ENCODE assay signal across 12 cellular contexts in genomic region chr2:100875516-100876230, GRCh38. TPM values are rescaled to one million over a fixed set of nuclear protein-coding genes. Genes with fewer than 3 reads are reported as not detected.
A peak's percentile ranks its signal among the peaks of the same experiment; 100 is the strongest.
DNase-seq lines count a peak whose midpoint lies in the region; ATAC-seq and TF ChIP-seq lines count a peak whose summit lies in the region.
"Had no signal": no experiment of that assay in that cellular context is flagged by ENCODE, and none has a peak within 500 bp of the region (broad histone marks: within the 10 kb centered on the region; RNA-seq: fewer than 3 reads in every experiment).

No MANE protein-coding gene starts in this region.

- H3K27me3 Mint-ChIP-seq in activated CD4-positive, alpha-beta T cell treated with anti-CD3 and anti-CD28 coated beads, Interleukin-2, amount 10 ng/mL, durations not matched to agents 24 days and 14 days, result no peaks in the 10 kb centered on the region

- intact Hi-C loops in activated CD4-positive, alpha-beta T cell treated with anti-CD3 and anti-CD28 coated beads, Interleukin-2, amount 10 ng/mL, durations not matched to agents 24 days and 14 days (cut with micrococcal nuclease), result no loop called here
- intact Hi-C loops in esophagus squamous epithelium (cut with DNase I), result no loop called here
- intact Hi-C loops in posterior vena cava (cut with DNase I), result loop anchor here in 1 of 2 donors (10.0 kb wide), 1 partner anchor 51 kb away; the partner anchor contains the start of gene NPAS2

- no peak for TF ChIP-seq CTCF in esophagus squamous epithelium (IDR thresholded peaks at IDR 0.05)
- no peak for TF ChIP-seq CTCF in smooth muscle cell (IDR thresholded peaks at IDR 0.05; ENCODE audit: borderline replicate concordance, insufficient read depth, poor library complexity, severe bottlenecking)

- WGBS in esophagus squamous epithelium, 2 donors, result 38 to 60% methylated on average over 16 of the region's 20 CpGs
- WGBS in smooth muscle cell (ENCODE audit: low lambda C conversion rate), result 68% methylated on average over 20 of the region's 20 CpGs

- H3K9me3 Mint-ChIP-seq in activated CD4-positive, alpha-beta T cell treated with anti-CD3 and anti-CD28 coated beads, Interleukin-2, amount 10 ng/mL, durations not matched to agents 24 days and 14 days, result peaks cover 3% of the 10 kb centered on the region

- peak overlapping the region; percentile 70 for H3K4me2 ChIP-seq in smooth muscle cell

- peaks cover 22% of the 10 kb centered on the region for H3F3A ChIP-seq in smooth muscle cell (ENCODE audit: low read depth)

- no peak for DNase-seq in activated CD4-positive, alpha-beta T cell treated with anti-CD3 and anti-CD28 coated beads, Interleukin-2, amount 10 ng/mL, durations not matched to agents 24 days and 14 days
- DNase-seq in activated CD4-positive, alpha-beta T cell treated with anti-CD3 and anti-CD28 coated beads, Interleukin-2, amount 50 U/mL, for 48 hours, result no peak
- peak; percentile 71 to 73 for DNase-seq in SHP77 (lab: John Stamatoyannopoulos, UW)
- DNase-seq in esophagus squamous epithelium (lab: John Stamatoyannopoulos, UW), result no peak
- no peak for DNase-seq in smooth muscle cell (lab: John Stamatoyannopoulos, UW; ENCODE audit: unreplicated experiment)
- DNase-seq in posterior vena cava (ENCODE audit: low spot score), result no peak
- DNase-seq: cortex of kidney, NCI-H2171, SW 1271 had no signal

- H3K9me3 ChIP-seq in esophagus squamous epithelium (no peaks in the 10 kb centered on the region), smooth muscle cell (replicated peaks; ENCODE audit: low read depth) (no peaks in the 10 kb centered on the region)
- H3K9me3 ChIP-seq: vagina had no signal

- H3K4me1 ChIP-seq in esophagus squamous epithelium, result peaks cover 8 to 33% (median 10%) of the 10 kb centered on the region in 3 donors
- peaks cover 11% of the 10 kb centered on the region for H3K4me1 ChIP-seq in smooth muscle cell (ENCODE audit: low read depth)

- peaks cover 15% of the 10 kb centered on the region for H4K20me1 ChIP-seq in smooth muscle cell (ENCODE audit: low read depth)

- H3K4me3 ChIP-seq in esophagus squamous epithelium (no peak overlapping the region), smooth muscle cell (no peak overlapping the region)
- H3K4me3 ChIP-seq: vagina had no signal

- H3K27me3 ChIP-seq in esophagus squamous epithelium (no peaks in the 10 kb centered on the region), smooth muscle cell (ENCODE audit: low read depth) (no peaks in the 10 kb centered on the region)
- H3K27me3 ChIP-seq: vagina had no signal

- TF ChIP-seq POLR2A in esophagus squamous epithelium (IDR thresholded peaks at IDR 0.05), result no peak

- peaks cover 29% of the 10 kb centered on the region for H3K79me2 ChIP-seq in smooth muscle cell (ENCODE audit: low read depth)

- H3K36me3 ChIP-seq in esophagus squamous epithelium (no peaks in the 10 kb centered on the region), smooth muscle cell (ENCODE audit: low read depth) (no peaks in the 10 kb centered on the region)
- H3K36me3 ChIP-seq: vagina had no signal

- H2AFZ ChIP-seq in smooth muscle cell (ENCODE audit: low read depth), result no peak overlapping the region

- no peaks in the 10 kb centered on the region for H3K36me3 Mint-ChIP-seq in activated CD4-positive, alpha-beta T cell treated with anti-CD3 and anti-CD28 coated beads, Interleukin-2, amount 10 ng/mL, durations not matched to agents 24 days and 14 days (ENCODE audit: low read depth)

- no peak overlapping the region for H3K27ac Mint-ChIP-seq in activated CD4-positive, alpha-beta T cell treated with anti-CD3 and anti-CD28 coated beads, Interleukin-2, amount 10 ng/mL, durations not matched to agents 24 days and 14 days

- H3K4me1 Mint-ChIP-seq in activated CD4-positive, alpha-beta T cell treated with anti-CD3 and anti-CD28 coated beads, Interleukin-2, amount 10 ng/mL, durations not matched to agents 24 days and 14 days, result peaks cover 7% of the 10 kb centered on the region

- H3K27ac ChIP-seq in esophagus squamous epithelium, result peak overlapping the region; percentile 64 to 82 (median 74)
- peak overlapping the region; percentile 92 for H3K27ac ChIP-seq in smooth muscle cell (ENCODE audit: low read depth)
- H3K27ac ChIP-seq: vagina had no signal

- H3K9ac ChIP-seq in smooth muscle cell (ENCODE audit: low read depth), result peak overlapping the region; percentile 58

- peak overlapping the region; percentile 10 for H3K4me3 Mint-ChIP-seq in activated CD4-positive, alpha-beta T cell treated with anti-CD3 and anti-CD28 coated beads, Interleukin-2, amount 10 ng/mL, durations not matched to agents 24 days and 14 days

- ATAC-seq in HG03460 (IDR thresholded peaks at IDR 0.05; ENCODE audit: unreplicated experiment), result no peak
- ATAC-seq in GM19395 (IDR thresholded peaks at IDR 0.05; ENCODE audit: unreplicated experiment), result no peak

RNA-seq across cellular contexts. Expression of gene NPAS2, which starts 55.7 kb away (rescaled TPM):
- total RNA-seq in activated CD4-positive, alpha-beta T cell treated with anti-CD3 and anti-CD28 coated beads, Interleukin-2, amount 10 ng/mL, durations not matched to agents 24 days and 14 days, result 9.1 and 10.1 TPM in 2 replicates
- total RNA-seq in esophagus squamous epithelium (10 to 100 TPM; 29.1 to 64.2 (median 39.1) TPM), smooth muscle cell (10.8 and 20.7 TPM in 2 replicates), posterior vena cava (10 to 100 TPM; 30.1 to 56.9 TPM)
- polyA plus RNA-seq in smooth muscle cell, result 20.2 and 24.3 TPM in 2 replicates

Comparison
In these comparisons a context has a peak if more than half of its experiments do, and no peak if none do; other contexts are left out.
1. DNase-seq: peak in SHP77 (2 of 2); none in activated CD4-positive, alpha-beta T cell treated with anti-CD3 and anti-CD28 coated beads, Interleukin-2, amount 10 ng/mL, durations not matched to agents 24 days and 14 days (single experiment), activated CD4-positive, alpha-beta T cell treated with anti-CD3 and anti-CD28 coated beads, Interleukin-2, amount 50 U/mL, for 48 hours (0 of 2), esophagus squamous epithelium (single experiment), smooth muscle cell (single experiment) and posterior vena cava (single experiment).